ENCODE assay signal across 1 cellular context in the genomic region with DNA sequence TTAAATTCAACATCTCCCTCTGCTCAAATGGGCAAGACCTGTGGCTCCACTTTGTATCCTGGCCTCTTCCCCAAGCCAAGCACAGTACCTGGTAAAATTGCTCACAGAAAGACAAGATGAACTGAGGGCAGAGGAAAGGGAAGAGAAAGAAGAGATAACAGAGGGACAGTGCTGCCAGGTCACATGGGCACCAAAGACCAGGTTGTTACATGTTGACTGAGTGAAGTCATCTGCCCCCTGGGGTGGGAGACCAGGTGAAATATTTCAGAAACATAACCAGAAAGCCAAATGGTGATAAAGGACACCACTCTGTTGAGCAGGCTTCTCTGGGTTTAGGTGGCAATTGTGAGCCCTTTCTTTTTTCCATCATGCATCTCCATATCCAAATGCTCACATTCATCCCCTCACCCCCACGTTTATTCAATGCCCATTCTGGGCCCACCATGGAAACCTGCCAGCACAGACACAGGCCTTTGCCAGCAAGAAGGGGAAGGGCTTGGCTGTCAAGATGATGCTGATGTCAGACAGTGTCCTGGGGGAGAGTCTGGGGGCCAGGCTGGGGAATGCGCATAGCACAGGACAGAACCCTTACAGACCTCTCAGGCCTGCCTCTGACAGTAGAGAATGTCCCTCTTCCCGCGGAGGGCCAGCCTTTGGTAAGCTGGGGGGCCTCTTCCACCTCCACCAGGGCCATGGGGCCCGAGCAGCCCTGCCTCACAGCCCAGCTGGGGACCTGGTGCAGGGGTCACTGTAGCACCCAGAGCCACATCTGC.
TF ChIP-seq lines count a peak whose summit lies in the region.

No MANE protein-coding gene starts in this region.

TF ChIP-seq in HEK293, 187 proteins besides CTCF, POLR2A, EP300 and RAD21 (continued from another document):
- TF ChIP-seq, protein P1, sequence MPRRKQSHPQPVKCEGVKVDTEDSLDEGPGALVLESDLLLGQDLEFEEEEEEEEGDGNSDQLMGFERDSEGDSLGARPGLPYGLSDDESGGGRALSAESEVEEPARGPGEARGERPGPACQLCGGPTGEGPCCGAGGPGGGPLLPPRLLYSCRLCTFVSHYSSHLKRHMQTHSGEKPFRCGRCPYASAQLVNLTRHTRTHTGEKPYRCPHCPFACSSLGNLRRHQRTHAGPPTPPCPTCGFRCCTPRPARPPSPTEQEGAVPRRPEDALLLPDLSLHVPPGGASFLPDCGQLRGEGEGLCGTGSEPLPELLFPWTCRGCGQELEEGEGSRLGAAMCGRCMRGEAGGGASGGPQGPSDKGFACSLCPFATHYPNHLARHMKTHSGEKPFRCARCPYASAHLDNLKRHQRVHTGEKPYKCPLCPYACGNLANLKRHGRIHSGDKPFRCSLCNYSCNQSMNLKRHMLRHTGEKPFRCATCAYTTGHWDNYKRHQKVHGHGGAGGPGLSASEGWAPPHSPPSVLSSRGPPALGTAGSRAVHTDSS (tag by site-specific recombination; IDR thresholded peaks at IDR 0.05) = no peak
- TF ChIP-seq, protein P2, sequence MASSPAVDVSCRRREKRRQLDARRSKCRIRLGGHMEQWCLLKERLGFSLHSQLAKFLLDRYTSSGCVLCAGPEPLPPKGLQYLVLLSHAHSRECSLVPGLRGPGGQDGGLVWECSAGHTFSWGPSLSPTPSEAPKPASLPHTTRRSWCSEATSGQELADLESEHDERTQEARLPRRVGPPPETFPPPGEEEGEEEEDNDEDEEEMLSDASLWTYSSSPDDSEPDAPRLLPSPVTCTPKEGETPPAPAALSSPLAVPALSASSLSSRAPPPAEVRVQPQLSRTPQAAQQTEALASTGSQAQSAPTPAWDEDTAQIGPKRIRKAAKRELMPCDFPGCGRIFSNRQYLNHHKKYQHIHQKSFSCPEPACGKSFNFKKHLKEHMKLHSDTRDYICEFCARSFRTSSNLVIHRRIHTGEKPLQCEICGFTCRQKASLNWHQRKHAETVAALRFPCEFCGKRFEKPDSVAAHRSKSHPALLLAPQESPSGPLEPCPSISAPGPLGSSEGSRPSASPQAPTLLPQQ (tag by site-specific recombination; IDR thresholded peaks at IDR 0.05) = peak; percentile 80
- TF ChIP-seq ZSCAN16 (tag by site-specific recombination; IDR thresholded peaks at IDR 0.05) = no peak
- no peak for TF ChIP-seq WT1 (tag by site-specific recombination; IDR thresholded peaks at IDR 0.05)
- TF ChIP-seq PRDM1 (tag by site-specific recombination; IDR thresholded peaks at IDR 0.05) = no peak
- TF ChIP-seq SP2 (tag by site-specific recombination; IDR thresholded peaks at IDR 0.05) = no peak
- TF ChIP-seq ZFP41 (tag by site-specific recombination; IDR thresholded peaks at IDR 0.05; ENCODE audit: borderline replicate concordance) = no peak
- TF ChIP-seq ZNF138 (tag by site-specific recombination; IDR thresholded peaks at IDR 0.05; ENCODE audit: borderline replicate concordance) = no peak
- TF ChIP-seq ZNF48 (tag by site-specific recombination; IDR thresholded peaks at IDR 0.05) = no peak
- no peak for TF ChIP-seq ZNF473 (tag by site-specific recombination; IDR thresholded peaks at IDR 0.05)
- TF ChIP-seq ZNF24 (tag by site-specific recombination; IDR thresholded peaks at IDR 0.05) = no peak
- TF ChIP-seq, protein P3, sequence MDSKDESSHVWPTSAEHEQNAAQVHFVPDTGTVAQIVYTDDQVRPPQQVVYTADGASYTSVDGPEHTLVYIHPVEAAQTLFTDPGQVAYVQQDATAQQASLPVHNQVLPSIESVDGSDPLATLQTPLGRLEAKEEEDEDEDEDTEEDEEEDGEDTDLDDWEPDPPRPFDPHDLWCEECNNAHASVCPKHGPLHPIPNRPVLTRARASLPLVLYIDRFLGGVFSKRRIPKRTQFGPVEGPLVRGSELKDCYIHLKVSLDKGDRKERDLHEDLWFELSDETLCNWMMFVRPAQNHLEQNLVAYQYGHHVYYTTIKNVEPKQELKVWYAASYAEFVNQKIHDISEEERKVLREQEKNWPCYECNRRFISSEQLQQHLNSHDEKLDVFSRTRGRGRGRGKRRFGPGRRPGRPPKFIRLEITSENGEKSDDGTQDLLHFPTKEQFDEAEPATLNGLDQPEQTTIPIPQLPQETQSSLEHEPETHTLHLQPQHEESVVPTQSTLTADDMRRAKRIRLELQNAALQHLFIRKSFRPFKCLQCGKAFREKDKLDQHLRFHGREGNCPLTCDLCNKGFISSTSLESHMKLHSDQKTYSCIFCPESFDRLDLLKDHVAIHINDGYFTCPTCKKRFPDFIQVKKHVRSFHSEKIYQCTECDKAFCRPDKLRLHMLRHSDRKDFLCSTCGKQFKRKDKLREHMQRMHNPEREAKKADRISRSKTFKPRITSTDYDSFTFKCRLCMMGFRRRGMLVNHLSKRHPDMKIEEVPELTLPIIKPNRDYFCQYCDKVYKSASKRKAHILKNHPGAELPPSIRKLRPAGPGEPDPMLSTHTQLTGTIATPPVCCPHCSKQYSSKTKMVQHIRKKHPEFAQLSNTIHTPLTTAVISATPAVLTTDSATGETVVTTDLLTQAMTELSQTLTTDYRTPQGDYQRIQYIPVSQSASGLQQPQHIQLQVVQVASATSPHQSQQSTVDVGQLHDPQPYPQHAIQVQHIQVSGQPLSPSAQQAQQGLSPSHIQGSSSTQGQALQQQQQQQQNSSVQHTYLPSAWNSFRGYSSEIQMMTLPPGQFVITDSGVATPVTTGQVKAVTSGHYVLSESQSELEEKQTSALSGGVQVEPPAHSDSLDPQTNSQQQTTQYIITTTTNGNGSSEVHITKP (tag by site-specific recombination; IDR thresholded peaks at IDR 0.05) = 0 out of 2 replicates have a peak, but pooled peaks have one; percentile 17
- peak; percentile 75 for TF ChIP-seq GLIS1 (tag by site-specific recombination; IDR thresholded peaks at IDR 0.05)
